In genomic region chr16:87426423-87427215, GRCh38 we compare ENCODE assay signal across 19 cellular contexts.
"Had no signal": no experiment of that assay in that cellular context is flagged by ENCODE, and none has a peak within 500 bp of the region (broad histone marks: within the 10 kb centered on the region; RNA-seq: fewer than 3 reads in every experiment).

No MANE protein-coding gene starts in this region.

- H3K4me3 Mint-ChIP-seq: activated B cell treated with CpG ODN at 0.5 μM for 24 hours; activated CD4-positive, alpha-beta memory T cell treated with anti-CD3 and anti-CD28 coated beads for 36 hours; activated naive CD4-positive, alpha-beta T cell treated with anti-CD3 and anti-CD28 coated beads, Interleukin-2, amount 50 U/mL, for 24 hours; memory B cell; naive thymus-derived CD4-positive, alpha-beta T cell; stimulated activated naive B cell treated with anti-CD40 and anti-IgM and Interleukin-4, amounts not matched to agents 10 μg/mL and 1 μg/mL and 100 μg/mL, for 72 hours; T-helper 2 cell treated with Interferon-gamma antibody and Interleukin-4, amounts not matched to agents 5 μg/mL and 100 μg/mL, for 36 hours had no signal

- H3K27ac Mint-ChIP-seq: activated B cell treated with CpG ODN at 0.5 μM for 24 hours; activated CD4-positive, alpha-beta memory T cell treated with anti-CD3 and anti-CD28 coated beads for 36 hours; activated naive CD4-positive, alpha-beta T cell treated with anti-CD3 and anti-CD28 coated beads, Interleukin-2, amount 50 U/mL, for 24 hours; activated T-helper 2 cell treated with anti-CD3 and anti-CD28 coated beads, Interferon-gamma antibody, Interleukin-2, Interleukin-4, amounts not matched to agents 10 μg/mL and 5 μg/mL and 100 μg/mL, durations not matched to agents 14 hours and 24 hours and 36 hours; memory B cell; stimulated activated naive B cell treated with anti-CD40 and anti-IgM and Interleukin-4, amounts not matched to agents 10 μg/mL and 1 μg/mL and 100 μg/mL, for 72 hours; T-helper 2 cell treated with Interferon-gamma antibody and Interleukin-4, amounts not matched to agents 5 μg/mL and 100 μg/mL, for 36 hours had no signal

- H3K9me3 Mint-ChIP-seq: activated B cell treated with CpG ODN at 0.5 μM for 24 hours; activated CD4-positive, alpha-beta memory T cell treated with anti-CD3 and anti-CD28 coated beads for 36 hours; activated naive CD4-positive, alpha-beta T cell treated with anti-CD3 and anti-CD28 coated beads, Interleukin-2, amount 50 U/mL, for 24 hours; activated T-helper 2 cell treated with anti-CD3 and anti-CD28 coated beads, Interferon-gamma antibody, Interleukin-2, Interleukin-4, amounts not matched to agents 10 μg/mL and 5 μg/mL and 100 μg/mL, durations not matched to agents 14 hours and 24 hours and 36 hours; memory B cell; naive thymus-derived CD4-positive, alpha-beta T cell; T-helper 2 cell treated with Interferon-gamma antibody and Interleukin-4, amounts not matched to agents 5 μg/mL and 100 μg/mL, for 36 hours had no signal

- DNase-seq: activated B cell treated with CpG ODN at 0.5 μM for 24 hours; activated CD4-positive, alpha-beta memory T cell treated with anti-CD3 and anti-CD28 coated beads for 36 hours; activated CD4-positive, alpha-beta T cell treated with anti-CD3 and anti-CD28 coated beads for 4 hours; activated T-cell treated with anti-CD3 and anti-CD28 coated beads, Interleukin-2, amount 50 U/mL, for 1 hour; dermis blood vessel endothelial cell; effector memory CD4-positive, alpha-beta T cell; foreskin fibroblast; hippocampal formation; naive thymus-derived CD4-positive, alpha-beta T cell; pancreas; spleen; stimulated activated CD4-positive, alpha-beta T cell treated with anti-CD3 and anti-CD28 coated beads, Interleukin-4, amount 100 ng/mL, for 4 hours; stimulated activated naive B cell treated with anti-CD40 and anti-IgM and Interleukin-4, amounts not matched to agents 10 μg/mL and 1 μg/mL and 100 μg/mL, for 72 hours had no signal

- H3K27me3 Mint-ChIP-seq: activated B cell treated with CpG ODN at 0.5 μM for 24 hours; activated CD4-positive, alpha-beta memory T cell treated with anti-CD3 and anti-CD28 coated beads for 36 hours; activated naive CD4-positive, alpha-beta T cell treated with anti-CD3 and anti-CD28 coated beads, Interleukin-2, amount 50 U/mL, for 24 hours; naive thymus-derived CD4-positive, alpha-beta T cell; stimulated activated naive B cell treated with anti-CD40 and anti-IgM and Interleukin-4, amounts not matched to agents 10 μg/mL and 1 μg/mL and 100 μg/mL, for 72 hours had no signal

- H3K4me1 ChIP-seq: breast epithelium, left lung, pancreas, spleen had no signal

- H3K27ac ChIP-seq: breast epithelium, left lung, pancreas, spleen had no signal

- ATAC-seq: left lung; naive thymus-derived CD4-positive, alpha-beta T cell; pancreas; stimulated activated naive B cell treated with anti-CD40 and anti-IgM and Interleukin-4, amounts not matched to agents 10 μg/mL and 1 μg/mL and 100 μg/mL, for 72 hours had no signal

- H3K36me3 ChIP-seq: breast epithelium had no signal

- H3K4me3 ChIP-seq: breast epithelium, left lung, pancreas, spleen had no signal

- H3K4me1 Mint-ChIP-seq: activated B cell treated with CpG ODN at 0.5 μM for 24 hours; memory B cell; stimulated activated naive B cell treated with anti-CD40 and anti-IgM and Interleukin-4, amounts not matched to agents 10 μg/mL and 1 μg/mL and 100 μg/mL, for 72 hours had no signal

- H3K27me3 ChIP-seq: breast epithelium, left lung, pancreas, spleen had no signal

- H3K9me3 ChIP-seq: breast epithelium, left lung, pancreas, spleen had no signal
